In the genomic region with DNA sequence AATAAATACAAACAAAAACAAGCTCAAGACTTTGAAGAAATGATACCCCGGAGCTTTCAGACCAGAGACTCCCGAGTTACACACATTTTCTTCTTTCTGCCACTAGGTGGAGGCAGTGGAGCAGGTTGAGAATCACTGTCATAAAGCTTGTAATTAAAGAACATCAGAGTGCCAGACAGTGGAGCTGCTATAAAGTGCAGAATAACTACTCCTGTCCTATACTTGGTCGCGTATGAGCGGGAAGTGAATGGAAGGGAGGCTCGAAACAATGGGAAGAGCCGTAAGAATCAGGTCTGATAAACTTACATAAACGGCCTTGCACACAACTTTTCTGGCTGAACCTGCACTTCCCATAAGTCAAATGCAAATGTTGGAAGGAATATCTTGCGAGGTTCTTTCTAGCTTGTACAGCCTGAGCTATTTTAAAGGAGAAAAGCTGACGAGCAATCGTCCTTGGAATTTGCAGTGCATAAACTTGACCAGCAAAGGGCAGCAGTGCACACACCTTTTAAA, we compare ENCODE assay signal across 7 cellular contexts.
DNase-seq lines count a peak whose midpoint lies in the region; ATAC-seq and TF ChIP-seq lines count a peak whose summit lies in the region.

No MANE protein-coding gene starts in this region.

- H3K4me1 ChIP-seq in HEK293 (ENCODE audit: control insufficient read depth, insufficient read depth, low read length), result no peaks in the 10 kb centered on the region

- no peaks in the 10 kb centered on the region for H3K9me3 Mint-ChIP-seq in activated CD8-positive, alpha-beta T cell treated with anti-CD3 and anti-CD28 coated beads for 36 hours
- no peaks in the 10 kb centered on the region for H3K9me3 Mint-ChIP-seq in glutamatergic neuron (ENCODE audit: unreplicated experiment)

- H3K27me3 Mint-ChIP-seq in activated CD8-positive, alpha-beta T cell treated with anti-CD3 and anti-CD28 coated beads for 36 hours, result peaks cover 9% of the 10 kb centered on the region
- no peaks in the 10 kb centered on the region for H3K27me3 Mint-ChIP-seq in glutamatergic neuron (ENCODE audit: unreplicated experiment)

- POLR2A ChIA-PET in HEK293 (lab: Yijun Ruan, JAX), result no interaction called here
- POLR2A ChIA-PET in activated CD8-positive, alpha-beta T cell treated with anti-CD3 and anti-CD28 coated beads for 36 hours (lab: Charles Lee), result no interaction called here

- no peaks in the 10 kb centered on the region for H3K4me1 Mint-ChIP-seq in activated CD8-positive, alpha-beta T cell treated with anti-CD3 and anti-CD28 coated beads for 36 hours (ENCODE audit: low read depth)
- H3K4me1 Mint-ChIP-seq in glutamatergic neuron (ENCODE audit: low read depth, unreplicated experiment), result peaks cover 13% of the 10 kb centered on the region

- peak; percentile 68 for DNase-seq in Daoy (ENCODE audit: low read depth)
- peak; percentile 57 for DNase-seq in NCI-H2171 treated with DMSO at 0.1 percent for 48 hours (lab: John Stamatoyannopoulos, UW)
- DNase-seq in activated CD8-positive, alpha-beta T cell treated with anti-CD3 and anti-CD28 coated beads for 36 hours, result peak; percentile 39
- no peak for DNase-seq in glutamatergic neuron
- peak; percentile 22 for DNase-seq in pulmonary artery endothelial cell (ENCODE audit: low read depth, low spot score)
- DNase-seq in T-helper 9 cell, result no peak

- CTCF ChIA-PET in HEK293 (lab: Yijun Ruan, JAX), result interaction anchor here (0.6 to 2.8 kb wide), 43 partner anchors 9 to 969 kb away, joined by 3 to 24 read pairs (median 4); no protein-coding TSS in a partner anchor
- CTCF ChIA-PET in activated CD8-positive, alpha-beta T cell treated with anti-CD3 and anti-CD28 coated beads for 36 hours (lab: Charles Lee), result interaction anchor here (0.7 to 2.8 kb wide), 44 partner anchors 9 to 274 kb away, joined by 3 to 41 read pairs (median 6); no protein-coding TSS in a partner anchor

- TF ChIP-seq CTCF in HEK293 (tag by site-specific recombination; IDR thresholded peaks at IDR 0.05), result peak; percentile 63
- TF ChIP-seq CTCF in activated CD8-positive, alpha-beta T cell treated with anti-CD3 and anti-CD28 coated beads for 36 hours (IDR thresholded peaks at IDR 0.05), result peak; percentile 86
- peak; percentile 89 for TF ChIP-seq CTCF in glutamatergic neuron (IDR thresholded peaks at IDR 0.05; ENCODE audit: partially characterized antibody, unreplicated experiment)

- peak overlapping the region; percentile 18 for H3K4me3 ChIP-seq in HEK293 (ENCODE audit: low read depth, low read length)

- intact Hi-C loops in activated CD8-positive, alpha-beta T cell treated with anti-CD3 and anti-CD28 coated beads for 36 hours (cut with micrococcal nuclease), result no loop called here

- no peaks in the 10 kb centered on the region for H3K36me3 ChIP-seq in HEK293 (ENCODE audit: control insufficient read depth in 2 of 2, insufficient read depth in 1 of 2, low read length in 2 of 2)

- no peak overlapping the region for H3K27ac Mint-ChIP-seq in activated CD8-positive, alpha-beta T cell treated with anti-CD3 and anti-CD28 coated beads for 36 hours
- no peak overlapping the region for H3K27ac Mint-ChIP-seq in glutamatergic neuron (ENCODE audit: unreplicated experiment)

- ATAC-seq in activated CD8-positive, alpha-beta T cell treated with anti-CD3 and anti-CD28 coated beads for 36 hours, result peak; percentile 69

- no peak overlapping the region for H3K27ac ChIP-seq in HEK293 (ENCODE audit: extremely low read depth, low read depth, low read length)

- H3K4me3 Mint-ChIP-seq in activated CD8-positive, alpha-beta T cell treated with anti-CD3 and anti-CD28 coated beads for 36 hours, result no peak overlapping the region
- H3K4me3 Mint-ChIP-seq in glutamatergic neuron (ENCODE audit: unreplicated experiment), result no peak overlapping the region

- no peaks in the 10 kb centered on the region for H3K36me3 Mint-ChIP-seq in activated CD8-positive, alpha-beta T cell treated with anti-CD3 and anti-CD28 coated beads for 36 hours (ENCODE audit: low read depth)
- no peaks in the 10 kb centered on the region for H3K36me3 Mint-ChIP-seq in glutamatergic neuron (ENCODE audit: unreplicated experiment)

- no peaks in the 10 kb centered on the region for H3K9me3 ChIP-seq in HEK293 (ENCODE audit: control insufficient read depth, insufficient read depth, low read depth, low read length)

TF ChIP-seq in HEK293, 187 proteins besides CTCF, POLR2A, EP300 and RAD21:
- TF ChIP-seq ZNF654 (tag by site-specific recombination; IDR thresholded peaks at IDR 0.05; ENCODE audit: low read depth), result peak; percentile 64
- TF ChIP-seq ZNF341 (tag by site-specific recombination; IDR thresholded peaks at IDR 0.05; ENCODE audit: low read depth), result 0 out of 2 replicates have a peak, but pooled peaks have one; percentile 15
- TF ChIP-seq, protein P1, sequence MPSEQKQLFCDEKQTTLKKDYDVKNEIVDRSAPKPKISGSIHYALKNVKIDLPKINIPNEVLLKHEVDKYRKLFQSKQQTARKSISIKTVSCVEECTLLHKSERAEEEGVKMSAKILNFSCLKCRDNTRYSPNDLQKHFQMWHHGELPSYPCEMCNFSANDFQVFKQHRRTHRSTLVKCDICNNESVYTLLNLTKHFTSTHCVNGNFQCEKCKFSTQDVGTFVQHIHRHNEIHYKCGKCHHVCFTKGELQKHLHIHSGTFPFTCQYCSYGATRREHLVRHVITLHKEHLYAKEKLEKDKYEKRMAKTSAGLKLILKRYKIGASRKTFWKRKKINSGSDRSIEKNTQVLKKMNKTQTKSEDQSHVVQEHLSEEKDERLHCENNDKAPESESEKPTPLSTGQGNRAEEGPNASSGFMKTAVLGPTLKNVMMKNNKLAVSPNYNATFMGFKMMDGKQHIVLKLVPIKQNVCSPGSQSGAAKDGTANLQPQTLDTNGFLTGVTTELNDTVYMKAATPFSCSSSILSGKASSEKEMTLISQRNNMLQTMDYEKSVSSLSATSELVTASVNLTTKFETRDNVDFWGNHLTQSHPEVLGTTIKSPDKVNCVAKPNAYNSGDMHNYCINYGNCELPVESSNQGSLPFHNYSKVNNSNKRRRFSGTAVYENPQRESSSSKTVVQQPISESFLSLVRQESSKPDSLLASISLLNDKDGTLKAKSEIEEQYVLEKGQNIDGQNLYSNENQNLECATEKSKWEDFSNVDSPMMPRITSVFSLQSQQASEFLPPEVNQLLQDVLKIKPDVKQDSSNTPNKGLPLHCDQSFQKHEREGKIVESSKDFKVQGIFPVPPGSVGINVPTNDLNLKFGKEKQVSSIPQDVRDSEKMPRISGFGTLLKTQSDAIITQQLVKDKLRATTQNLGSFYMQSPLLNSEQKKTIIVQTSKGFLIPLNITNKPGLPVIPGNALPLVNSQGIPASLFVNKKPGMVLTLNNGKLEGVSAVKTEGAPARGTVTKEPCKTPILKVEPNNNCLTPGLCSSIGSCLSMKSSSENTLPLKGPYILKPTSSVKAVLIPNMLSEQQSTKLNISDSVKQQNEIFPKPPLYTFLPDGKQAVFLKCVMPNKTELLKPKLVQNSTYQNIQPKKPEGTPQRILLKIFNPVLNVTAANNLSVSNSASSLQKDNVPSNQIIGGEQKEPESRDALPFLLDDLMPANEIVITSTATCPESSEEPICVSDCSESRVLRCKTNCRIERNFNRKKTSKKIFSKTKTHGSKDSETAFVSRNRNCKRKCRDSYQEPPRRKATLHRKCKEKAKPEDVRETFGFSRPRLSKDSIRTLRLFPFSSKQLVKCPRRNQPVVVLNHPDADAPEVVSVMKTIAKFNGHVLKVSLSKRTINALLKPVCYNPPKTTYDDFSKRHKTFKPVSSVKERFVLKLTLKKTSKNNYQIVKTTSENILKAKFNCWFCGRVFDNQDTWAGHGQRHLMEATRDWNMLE (tag by site-specific recombination; conservative IDR thresholded peaks at IDR 0.05; ENCODE audit: low read depth), result no peak
- peak; percentile 55; the same call in 1 of the 2 replicates for TF ChIP-seq TRIM28 (IDR thresholded peaks at IDR 0.05; ENCODE audit: borderline replicate concordance, low read length)
- TF ChIP-seq ZSCAN18 (tag by site-specific recombination; IDR thresholded peaks at IDR 0.05), result no peak
- TF ChIP-seq ZBTB17 (tag by site-specific recombination; IDR thresholded peaks at IDR 0.05), result peak; percentile 69

Comparison
In these comparisons a context has a peak if more than half of its experiments do, and no peak if none do; other contexts are left out.
1. DNase-seq: peak in Daoy (single experiment), NCI-H2171 treated with DMSO at 0.1 percent for 48 hours (single experiment), activated CD8-positive, alpha-beta T cell treated with anti-CD3 and anti-CD28 coated beads for 36 hours (single experiment) and pulmonary artery endothelial cell (single experiment); none in glutamatergic neuron (single experiment) and T-helper 9 cell (single experiment).
2. Peak in every context shown above with its lines, with median percentiles within 50 percentile points of each other: CTCF ChIP-seq.